Comparison of ENCODE assay signal across 14 cellular contexts in the genomic region with DNA sequence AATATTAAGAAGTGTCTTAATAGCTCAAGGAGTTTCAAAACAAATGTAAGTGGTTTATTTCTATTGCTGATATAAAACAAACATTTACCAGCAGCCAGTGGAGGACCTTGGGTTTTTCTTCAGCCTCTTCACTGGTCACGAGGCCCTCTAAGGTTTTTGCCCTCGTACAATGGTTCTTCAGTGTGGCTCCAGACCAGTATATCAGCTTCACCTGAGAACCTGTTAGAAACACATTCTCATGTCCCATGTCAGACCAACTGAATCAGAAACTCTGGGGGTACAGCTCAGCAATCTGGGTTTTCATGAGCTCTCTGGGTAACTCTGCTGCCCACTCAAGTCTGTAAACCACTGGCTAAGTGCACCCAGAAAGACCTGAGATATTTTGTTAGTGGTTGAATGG.
"Had no signal": no experiment of that assay in that cellular context is flagged by ENCODE, and none has a peak within 500 bp of the region (broad histone marks: within the 10 kb centered on the region; RNA-seq: fewer than 3 reads in every experiment).

No MANE protein-coding gene starts in this region.

- H3K27ac Mint-ChIP-seq: endodermal cell; naive thymus-derived CD8-positive, alpha-beta T cell had no signal

- H3K4me1 ChIP-seq: right atrium auricular region, vagina had no signal

- H3K4me3 Mint-ChIP-seq: endodermal cell; naive thymus-derived CD8-positive, alpha-beta T cell; type B pancreatic cell had no signal

- H3K9me3 Mint-ChIP-seq: endodermal cell had no signal

- ATAC-seq: foreskin keratinocyte; mucosa of descending colon; naive thymus-derived CD8-positive, alpha-beta T cell had no signal

- H3K36me3 Mint-ChIP-seq: naive thymus-derived CD8-positive, alpha-beta T cell had no signal

- DNase-seq: effector CD4-positive, alpha-beta T cell; endodermal cell; erythroblast; foreskin keratinocyte; mucosa of descending colon; naive thymus-derived CD8-positive, alpha-beta T cell; small intestine; stimulated activated CD4-positive, alpha-beta T cell treated with anti-CD3 and anti-CD28 coated beads, Interleukin-12 subunit alpha, Interleukin-12 subunit beta, amount 100 ng/mL, for 4 hours; stimulated activated naive CD4-positive, alpha-beta T cell had no signal

- H3K27me3 Mint-ChIP-seq: type B pancreatic cell had no signal

- FAIRE-seq: endothelial cell of umbilical vein, small intestine had no signal

- H3K36me3 ChIP-seq: right atrium auricular region, vagina had no signal

- H3K27ac ChIP-seq: coronary artery, foreskin keratinocyte, right atrium auricular region, vagina had no signal

- H3K9me3 ChIP-seq: mucosa of descending colon, right atrium auricular region, vagina had no signal

- H3K4me1 Mint-ChIP-seq: naive thymus-derived CD8-positive, alpha-beta T cell had no signal

- H3K27me3 ChIP-seq: foreskin keratinocyte, right atrium auricular region, vagina had no signal

- H3K4me3 ChIP-seq: coronary artery, mucosa of descending colon, right atrium auricular region, vagina had no signal
